In genomic region chr5:44847453-44847852, GRCh38 we compare ENCODE assay signal across 23 cellular contexts.
"Had no signal": no experiment of that assay in that cellular context is flagged by ENCODE, and none has a peak within 500 bp of the region (broad histone marks: within the 10 kb centered on the region; RNA-seq: fewer than 3 reads in every experiment).

No MANE protein-coding gene starts in this region.

- H3K4me1 ChIP-seq: esophagus muscularis mucosa, gastroesophageal sphincter, heart left ventricle, left lung, lower lobe of right lung had no signal

- H2AFZ ChIP-seq: hepatocyte had no signal

- H3K36me3 ChIP-seq: esophagus muscularis mucosa, gastroesophageal sphincter, heart left ventricle, left lung, lower lobe of right lung had no signal

- DNase-seq: dermis blood vessel endothelial cell; dorsolateral prefrontal cortex; effector CD4-positive, alpha-beta T cell; effector memory CD4-positive, alpha-beta T cell; foreskin keratinocyte; heart left ventricle; hypothalamus; immature natural killer cell; left cardiac atrium; left lung; left ventricle myocardium superior; lower lobe of right lung; mesenchymal stem cell; mucosa of descending colon; naive B cell had no signal

- FAIRE-seq: colon, endothelial cell of umbilical vein, frontal cortex, keratinocyte had no signal

- ATAC-seq: foreskin keratinocyte, gastroesophageal sphincter, heart left ventricle, left cardiac atrium, left lung, left ventricle myocardium superior, lower lobe of right lung, mucosa of descending colon had no signal

- H3K9me3 ChIP-seq: esophagus muscularis mucosa, gastroesophageal sphincter, heart left ventricle, left lung, lower lobe of right lung, mucosa of descending colon had no signal

- H3K79me2 ChIP-seq: hepatocyte had no signal

- H3K27ac ChIP-seq: coronary artery, dorsolateral prefrontal cortex, esophagus muscularis mucosa, foreskin keratinocyte, gastroesophageal sphincter, heart left ventricle, hepatocyte, left lung, lower lobe of right lung had no signal

- H3K4me2 ChIP-seq: hepatocyte had no signal

- H3K4me3 ChIP-seq: coronary artery, dorsolateral prefrontal cortex, esophagus muscularis mucosa, gastroesophageal sphincter, heart left ventricle, hepatocyte, left lung, lower lobe of right lung, mucosa of descending colon had no signal

- H3K27me3 ChIP-seq: dorsolateral prefrontal cortex, esophagus muscularis mucosa, foreskin keratinocyte, gastroesophageal sphincter, heart left ventricle, hepatocyte, left lung had no signal
